10 cellular contexts compared by ENCODE assay signal in genomic region chrX:2441466-2441865, GRCh38.
"Had no signal": no experiment of that assay in that cellular context is flagged by ENCODE, and none has a peak within 500 bp of the region (broad histone marks: within the 10 kb centered on the region; RNA-seq: fewer than 3 reads in every experiment).

No MANE protein-coding gene starts in this region.

- H3K27ac ChIP-seq: GM23248, KMS-11 had no signal

- H3K4me1 Mint-ChIP-seq: H9 had no signal

- H3K4me3 Mint-ChIP-seq: H9, HFFc6 had no signal

- H3K4me2 ChIP-seq: KMS-11 had no signal

- FAIRE-seq: H54, HTR-8/SVneo had no signal

- DNase-seq: GM23248, GOT3, H9, HCEC 1CT, HFFc6, IMR-90, KBM-7 had no signal

- H3K9me3 Mint-ChIP-seq: HFFc6 had no signal

- H3K4me3 ChIP-seq: GM23248 had no signal

- H3K9ac ChIP-seq: GM23248, KMS-11 had no signal

- H3K27ac Mint-ChIP-seq: H9, HFFc6 had no signal

- H2AFZ ChIP-seq: GM23248 had no signal
